ENCODE assay signal across 17 cellular contexts in genomic region chr19:16418597-16418962, GRCh38. TPM values are rescaled to one million over a fixed set of nuclear protein-coding genes. Genes with fewer than 3 reads are reported as not detected.
DNase-seq lines count a peak whose midpoint lies in the region; ATAC-seq, FAIRE-seq and TF ChIP-seq lines count a peak whose summit lies in the region.
"Had no signal": no experiment of that assay in that cellular context is flagged by ENCODE, and none has a peak within 500 bp of the region (broad histone marks: within the 10 kb centered on the region; RNA-seq: fewer than 3 reads in every experiment).

No MANE protein-coding gene starts in this region.

- H3K4me3 Mint-ChIP-seq in glutamatergic neuron (ENCODE audit: unreplicated experiment): no peak overlapping the region
- no peak overlapping the region for H3K4me3 Mint-ChIP-seq in stimulated activated memory B cell treated with anti-CD40 and anti-IgM and Interleukin-4, amounts not matched to agents 10 μg/mL and 1 μg/mL and 100 μg/mL, for 72 hours
- no peak overlapping the region for H3K4me3 Mint-ChIP-seq in activated T-cell treated with anti-CD3 and anti-CD28 coated beads, Interleukin-2, amount 50 U/mL, for 24 hours

- no peak overlapping the region for H2AFZ ChIP-seq in Karpas-422 (ENCODE audit: low read length)

- intact Hi-C loops in left ventricle myocardium superior (cut with micrococcal nuclease): no loop called here

- H3K27ac Mint-ChIP-seq in glutamatergic neuron (ENCODE audit: unreplicated experiment): peak overlapping the region; percentile 12
- peak overlapping the region; percentile 88 for H3K27ac Mint-ChIP-seq in stimulated activated memory B cell treated with anti-CD40 and anti-IgM and Interleukin-4, amounts not matched to agents 10 μg/mL and 1 μg/mL and 100 μg/mL, for 72 hours
- no peak overlapping the region for H3K27ac Mint-ChIP-seq in activated T-cell treated with anti-CD3 and anti-CD28 coated beads, Interleukin-2, amount 50 U/mL, for 24 hours

- peaks cover 1% of the 10 kb centered on the region for H3K4me1 Mint-ChIP-seq in glutamatergic neuron (ENCODE audit: low read depth, unreplicated experiment)
- peaks cover 48% of the 10 kb centered on the region for H3K4me1 Mint-ChIP-seq in stimulated activated memory B cell treated with anti-CD40 and anti-IgM and Interleukin-4, amounts not matched to agents 10 μg/mL and 1 μg/mL and 100 μg/mL, for 72 hours
- H3K4me1 Mint-ChIP-seq in activated T-cell treated with anti-CD3 and anti-CD28 coated beads, Interleukin-2, amount 50 U/mL, for 24 hours (ENCODE audit: low read depth): peaks cover 10% of the 10 kb centered on the region

- no peaks in the 10 kb centered on the region for H3K9me2 ChIP-seq in Karpas-422 (replicated peaks; ENCODE audit: insufficient read depth, low read length)

- H3K27ac ChIP-seq in cardiac muscle cell (peak overlapping the region; percentile 95), Karpas-422 (ENCODE audit: low read length) (no peak overlapping the region)
- H3K27ac ChIP-seq: SK-N-MC had no signal

- H3K4me3 ChIP-seq in cardiac muscle cell (no peak overlapping the region), Karpas-422 (ENCODE audit: low read length) (no peak overlapping the region)
- H3K4me3 ChIP-seq: K562, SK-N-MC had no signal

- H3K9ac ChIP-seq in Karpas-422 (ENCODE audit: low read length): no peak overlapping the region

- peaks cover 12% of the 10 kb centered on the region for H3K9me3 Mint-ChIP-seq in glutamatergic neuron (ENCODE audit: unreplicated experiment)
- no peaks in the 10 kb centered on the region for H3K9me3 Mint-ChIP-seq in stimulated activated memory B cell treated with anti-CD40 and anti-IgM and Interleukin-4, amounts not matched to agents 10 μg/mL and 1 μg/mL and 100 μg/mL, for 72 hours
- H3K9me3 Mint-ChIP-seq in activated T-cell treated with anti-CD3 and anti-CD28 coated beads, Interleukin-2, amount 50 U/mL, for 24 hours: no peaks in the 10 kb centered on the region

- H3K27me3 ChIP-seq in cardiac muscle cell: no peaks in the 10 kb centered on the region
- H3K27me3 ChIP-seq in Karpas-422 (ENCODE audit: low read length): no peaks in the 10 kb centered on the region

- TF ChIP-seq CTCF in cardiac muscle cell (IDR thresholded peaks at IDR 0.05; ENCODE audit: low read depth, low read length): no peak
- TF ChIP-seq CTCF in glutamatergic neuron (IDR thresholded peaks at IDR 0.05; ENCODE audit: partially characterized antibody, unreplicated experiment): no peak

- H3K9me3 ChIP-seq in cardiac muscle cell (ENCODE audit: low read depth) (no peaks in the 10 kb centered on the region), Karpas-422 (ENCODE audit: low read length) (no peaks in the 10 kb centered on the region)
- H3K9me3 ChIP-seq: Caco-2 had no signal

- peaks cover 4% of the 10 kb centered on the region for H3K27me3 Mint-ChIP-seq in glutamatergic neuron (ENCODE audit: unreplicated experiment)
- no peaks in the 10 kb centered on the region for H3K27me3 Mint-ChIP-seq in stimulated activated memory B cell treated with anti-CD40 and anti-IgM and Interleukin-4, amounts not matched to agents 10 μg/mL and 1 μg/mL and 100 μg/mL, for 72 hours
- no peaks in the 10 kb centered on the region for H3K27me3 Mint-ChIP-seq in activated T-cell treated with anti-CD3 and anti-CD28 coated beads, Interleukin-2, amount 50 U/mL, for 24 hours

- H3K79me2 ChIP-seq in Karpas-422 (ENCODE audit: low read length): peaks cover 10% of the 10 kb centered on the region

- no peak for ATAC-seq in left ventricle myocardium superior
- ATAC-seq in stimulated activated memory B cell treated with anti-CD40 and anti-IgM and Interleukin-4, amounts not matched to agents 10 μg/mL and 1 μg/mL and 100 μg/mL, for 72 hours: no peak

- H3K36me3 ChIP-seq in cardiac muscle cell: peaks cover 26% of the 10 kb centered on the region
- peaks cover 18% of the 10 kb centered on the region for H3K36me3 ChIP-seq in Karpas-422 (ENCODE audit: insufficient read depth, low read length)

- FAIRE-seq in HTR-8/SVneo (lab: Jason Lieb, UNC): no peak
- FAIRE-seq: K562 had no signal

- peaks cover 31% of the 10 kb centered on the region for H3K4me1 ChIP-seq in cardiac muscle cell (ENCODE audit: low read depth)
- peaks cover 5% of the 10 kb centered on the region; the same call in 1 of the 2 replicates for H3K4me1 ChIP-seq in Karpas-422 (ENCODE audit: low read length)
- H3K4me1 ChIP-seq: Caco-2 had no signal

- no peak overlapping the region for H3K4me2 ChIP-seq in Karpas-422 (ENCODE audit: low read depth, low read length, poor library complexity, severe bottlenecking)

- H4K20me1 ChIP-seq in Karpas-422 (ENCODE audit: insufficient read depth, low read depth, low read length): 0 out of 2 replicates have a peak, but pooled peaks cover 6% of the 10 kb centered on the region

- no peak for DNase-seq in cardiac muscle cell (ENCODE audit: low read depth in 1 of 2, low spot score in 1 of 2)
- no peak for DNase-seq in left ventricle myocardium superior
- DNase-seq in Karpas-422: peak; percentile 52
- no peak for DNase-seq in glutamatergic neuron
- no peak for DNase-seq in activated T-cell treated with anti-CD3 and anti-CD28 coated beads, Interleukin-2, amount 50 U/mL, for 1 hour
- no peak for DNase-seq in HTR-8/SVneo (ENCODE audit: insufficient read length, low spot score)
- no peak for DNase-seq in activated T-cell treated with anti-CD3 and anti-CD28 coated beads, Interleukin-2, amount 50 U/mL, for 24 hours
- DNase-seq: Caco-2, DMS79, NCI-H1436, NCI-H2029, NCI-H2171 treated with DMSO at 0.1 percent for 48 hours, NCI-H446 treated with DMSO at 0.1 percent for 48 hours, NCI-H774 had no signal

- peaks cover 2% of the 10 kb centered on the region for H3K36me3 Mint-ChIP-seq in glutamatergic neuron (ENCODE audit: unreplicated experiment)
- H3K36me3 Mint-ChIP-seq in stimulated activated memory B cell treated with anti-CD40 and anti-IgM and Interleukin-4, amounts not matched to agents 10 μg/mL and 1 μg/mL and 100 μg/mL, for 72 hours: peaks cover 70% of the 10 kb centered on the region
- H3K36me3 Mint-ChIP-seq in activated T-cell treated with anti-CD3 and anti-CD28 coated beads, Interleukin-2, amount 50 U/mL, for 24 hours (ENCODE audit: low read depth): peaks cover 92% of the 10 kb centered on the region

RNA-seq across cellular contexts. Expression of gene EPS15L1, which starts 53.2 kb away (rescaled TPM):
- total RNA-seq in cardiac muscle cell: 22.4 and 37.8 TPM in 2 replicates
- 38.8 and 42.6 TPM in 2 replicates for polyA plus RNA-seq in cardiac muscle cell
- total RNA-seq in left ventricle myocardium superior: 81.2 TPM
- total RNA-seq in Karpas-422 (2014; rRNA removed; shearing (Covaris generic); ENCODE audit: low replicate concordance): 35.9 and 65.5 TPM in 2 replicates
- total RNA-seq in glutamatergic neuron (ENCODE audit: unreplicated experiment): 84.9 TPM
